8 cellular contexts compared by ENCODE assay signal in the genomic region with DNA sequence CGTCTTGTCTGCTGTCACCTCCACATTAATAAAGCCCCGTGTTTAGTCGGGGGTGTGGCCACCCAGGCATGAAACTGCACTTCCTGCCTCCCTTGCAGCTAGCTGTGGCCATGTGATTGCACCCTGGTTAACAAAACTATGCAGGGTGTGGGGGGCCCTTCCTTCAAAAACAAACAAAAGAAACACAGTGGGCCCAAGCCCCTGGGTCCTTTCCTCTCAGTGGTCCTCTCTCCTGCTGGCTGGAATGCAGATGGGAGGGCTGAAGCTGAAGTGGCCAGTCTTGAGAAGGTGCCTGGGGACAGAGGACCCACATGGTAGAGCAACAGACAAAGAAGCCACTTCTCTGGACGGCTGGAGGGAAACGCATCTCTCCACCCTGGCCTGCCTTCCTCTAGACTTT. TPM values are rescaled to one million over a fixed set of nuclear protein-coding genes. Genes with fewer than 3 reads are reported as not detected.
"Had no signal": no experiment of that assay in that cellular context is flagged by ENCODE, and none has a peak within 500 bp of the region (broad histone marks: within the 10 kb centered on the region; RNA-seq: fewer than 3 reads in every experiment).

No MANE protein-coding gene starts in this region.

- H3K4me3 Mint-ChIP-seq: GM23338, H9, HFFc6 had no signal

- H3K27ac Mint-ChIP-seq: GM23338, H9, HFFc6 had no signal

- H3K4me2 ChIP-seq: GM23338 had no signal

- H3K27ac ChIP-seq: HL-60 had no signal

- DNase-seq: H9, HCEC 1CT, HFFc6 had no signal

- H2AFZ ChIP-seq: GM23338 had no signal

- H3K4me3 ChIP-seq: GM23338, K562 had no signal

RNA-seq across cellular contexts. Expression of gene FOXF1, which starts 38.0 kb away (rescaled TPM):
- total RNA-seq: H1, H9, HepG2 had no signal
- polyA plus RNA-seq: HepG2, K562 had no signal
